ENCODE assay signal across 12 cellular contexts in the genomic region with DNA sequence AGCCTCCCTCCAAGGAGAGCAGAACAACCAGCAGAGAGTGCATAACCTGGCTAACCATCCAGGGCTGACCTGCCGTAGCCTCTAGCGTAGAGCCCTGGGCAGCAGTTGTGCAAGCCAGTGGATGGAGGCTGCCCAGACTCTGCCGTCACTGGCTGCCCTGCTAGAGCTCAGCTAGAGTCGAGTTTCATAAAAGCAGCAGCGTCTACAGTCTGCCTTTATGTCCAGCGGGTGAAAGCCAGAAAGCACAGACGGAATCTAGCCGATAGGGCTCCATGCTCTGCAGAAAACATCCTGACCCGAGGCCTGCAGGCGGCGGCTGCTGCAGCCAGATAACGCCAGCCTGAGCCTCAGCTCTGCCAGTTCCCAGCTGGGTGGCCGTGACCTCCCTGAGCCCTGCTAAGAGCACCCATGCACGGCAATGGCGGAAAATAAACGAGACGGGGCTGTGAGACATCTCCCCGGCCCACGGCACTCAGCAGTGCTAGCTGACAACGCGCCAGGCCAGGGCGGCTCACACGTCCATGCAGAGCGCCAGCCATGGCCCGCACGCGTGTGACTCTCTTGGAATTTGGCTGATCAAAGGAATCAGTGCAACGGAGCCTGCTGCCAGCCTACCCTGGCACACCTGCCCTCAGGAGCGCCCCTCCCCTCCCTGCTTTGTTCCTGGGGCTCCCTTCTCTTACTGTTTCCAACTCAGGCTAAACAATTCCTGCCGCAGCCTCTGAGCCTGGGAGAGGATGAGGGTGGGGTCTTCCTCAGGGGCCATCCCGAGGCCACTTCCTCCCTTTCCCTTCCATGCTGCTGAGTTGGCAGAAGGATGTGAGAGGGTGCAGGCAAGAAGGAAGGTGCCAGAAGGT.
DNase-seq lines count a peak whose midpoint lies in the region; ATAC-seq and TF ChIP-seq lines count a peak whose summit lies in the region.
"Had no signal": no experiment of that assay in that cellular context is flagged by ENCODE, and none has a peak within 500 bp of the region (broad histone marks: within the 10 kb centered on the region; RNA-seq: fewer than 3 reads in every experiment).

No MANE protein-coding gene starts in this region.

- peak overlapping the region; percentile 96 for H3K4me2 ChIP-seq in BLaER1
- H3K4me2 ChIP-seq in parathyroid adenoma (ENCODE audit: low read length): no peak overlapping the region

- H3K9me3 ChIP-seq in BLaER1 (no peaks in the 10 kb centered on the region), parathyroid adenoma (ENCODE audit: control insufficient read depth, low read length) (no peaks in the 10 kb centered on the region)
- H3K9me3 ChIP-seq: sigmoid colon had no signal

- H3K27me3 ChIP-seq in BLaER1 (no peaks in the 10 kb centered on the region), parathyroid adenoma (ENCODE audit: control insufficient read depth, insufficient read depth, low read length) (no peaks in the 10 kb centered on the region)
- H3K27me3 ChIP-seq: sigmoid colon had no signal

- H3K9ac ChIP-seq in BLaER1: peak overlapping the region; percentile 74
- H3K9ac ChIP-seq in parathyroid adenoma: no peak overlapping the region

- ATAC-seq in HG03039 (IDR thresholded peaks at IDR 0.05; ENCODE audit: unreplicated experiment) (no peak), HG03280 (IDR thresholded peaks at IDR 0.05; ENCODE audit: unreplicated experiment) (no peak), GM18517 (IDR thresholded peaks at IDR 0.05; ENCODE audit: unreplicated experiment) (no peak)

- H2AFZ ChIP-seq in parathyroid adenoma: peak overlapping the region; percentile 74

- H3K4me3 ChIP-seq in BLaER1 (peak overlapping the region; percentile 55), fibroblast of pulmonary artery (replicated peaks; ENCODE audit: low read depth, low read length) (no peak overlapping the region), parathyroid adenoma (ENCODE audit: low read depth, low read length) (no peak overlapping the region)
- H3K4me3 ChIP-seq: sigmoid colon had no signal

- H3K79me2 ChIP-seq in parathyroid adenoma: no peaks in the 10 kb centered on the region

- H3K36me3 ChIP-seq in BLaER1 (no peaks in the 10 kb centered on the region), parathyroid adenoma (ENCODE audit: control insufficient read depth, insufficient read depth, low read length) (no peaks in the 10 kb centered on the region)

- no peak for TF ChIP-seq CTCF in fibroblast of pulmonary artery (IDR thresholded peaks at IDR 0.05; ENCODE audit: low read length, missing control alignments)
- no peak for TF ChIP-seq CTCF in parathyroid adenoma (IDR thresholded peaks at IDR 0.05)

- DNase-seq in RPMI8226: peak; percentile 52
- DNase-seq in fibroblast of pulmonary artery (ENCODE audit: low read depth): peak; percentile 6
- DNase-seq in GM19238 (ENCODE audit: insufficient read length, low spot score): no peak
- DNase-seq: effector memory CD4-positive, alpha-beta T cell; GOT3; IMR-90; sigmoid colon had no signal

- no peaks in the 10 kb centered on the region for H4K20me1 ChIP-seq in BLaER1

- H3K27ac ChIP-seq in BLaER1: peak overlapping the region; percentile 90
- H3K27ac ChIP-seq in parathyroid adenoma: peak overlapping the region; percentile 31

- peaks cover 94% of the 10 kb centered on the region for H3K4me1 ChIP-seq in BLaER1
- H3K4me1 ChIP-seq in parathyroid adenoma: peaks cover 10% of the 10 kb centered on the region
